ENCODE assay signal across 10 cellular contexts in genomic region chr2:190583507-190584337, GRCh38. TPM values are rescaled to one million over a fixed set of nuclear protein-coding genes. Genes with fewer than 3 reads are reported as not detected.
DNase-seq lines count a peak whose midpoint lies in the region; ATAC-seq and TF ChIP-seq lines count a peak whose summit lies in the region.
"Had no signal": no experiment of that assay in that cellular context is flagged by ENCODE, and none has a peak within 500 bp of the region (broad histone marks: within the 10 kb centered on the region; RNA-seq: fewer than 3 reads in every experiment).

No MANE protein-coding gene starts in this region.

- H3K79me2 ChIP-seq in hepatocyte, result no peaks in the 10 kb centered on the region

- ATAC-seq in GM18867 (IDR thresholded peaks at IDR 0.05; ENCODE audit: unreplicated experiment) (peak; percentile 69), GM21737 (IDR thresholded peaks at IDR 0.05; ENCODE audit: unreplicated experiment) (peak; percentile 68), HG03558 (IDR thresholded peaks at IDR 0.05; ENCODE audit: extremely low read depth, unreplicated experiment) (peak; percentile 70)

- H3K27ac ChIP-seq in hepatocyte (peak overlapping the region; percentile 71), ascending aorta (no peak overlapping the region)
- H3K27ac ChIP-seq in CD4-positive, alpha-beta memory T cell (ENCODE audit: low read depth, low read length), result no peak overlapping the region

- intact Hi-C loops in ascending aorta (cut with DNase I), result no loop called here
- intact Hi-C loops in CD4-positive, alpha-beta memory T cell (cut with micrococcal nuclease), result no loop called here

- no peak overlapping the region for H2AFZ ChIP-seq in hepatocyte

- H3K9me3 ChIP-seq in hepatocyte (ENCODE audit: low read depth) (no peaks in the 10 kb centered on the region), ascending aorta (no peaks in the 10 kb centered on the region)
- no peaks in the 10 kb centered on the region for H3K9me3 ChIP-seq in CD4-positive, alpha-beta memory T cell (ENCODE audit: control insufficient read depth in 1 of 2, low read length in 2 of 2)
- H3K9me3 ChIP-seq: MG63, sigmoid colon had no signal

- H4K20me1 ChIP-seq in hepatocyte (ENCODE audit: insufficient read depth, poor library complexity, severe bottlenecking), result no peaks in the 10 kb centered on the region

- no peaks in the 10 kb centered on the region for H3K27me3 Mint-ChIP-seq in CD4-positive, alpha-beta memory T cell

- H3K36me3 ChIP-seq in hepatocyte (replicated peaks; ENCODE audit: insufficient read depth, low read depth), result no peaks in the 10 kb centered on the region
- no peaks in the 10 kb centered on the region for H3K36me3 ChIP-seq in ascending aorta
- no peaks in the 10 kb centered on the region for H3K36me3 ChIP-seq in CD4-positive, alpha-beta memory T cell (ENCODE audit: insufficient read depth, low read length)
- H3K36me3 ChIP-seq: MG63, sigmoid colon had no signal

- H3K27ac Mint-ChIP-seq in CD4-positive, alpha-beta memory T cell, result no peak overlapping the region

- no peak overlapping the region for H3K4me2 ChIP-seq in hepatocyte

- 90% methylated on average over 4 of the region's 4 CpGs for WGBS in hepatocyte (ENCODE audit: low lambda C conversion rate, missing lambda C conversion rate)

- no peaks in the 10 kb centered on the region for H3K27me3 ChIP-seq in hepatocyte
- no peaks in the 10 kb centered on the region for H3K27me3 ChIP-seq in ascending aorta
- H3K27me3 ChIP-seq in CD4-positive, alpha-beta memory T cell (ENCODE audit: insufficient read depth, low read length), result no peaks in the 10 kb centered on the region
- H3K27me3 ChIP-seq: MG63, sigmoid colon had no signal

- CTCF ChIA-PET in CD4-positive, alpha-beta memory T cell (lab: Charles Lee; ENCODE audit: partially characterized antibody), result interaction anchor here (1.0 kb wide), 1 partner anchor 96 kb away, joined by 3 read pairs; no protein-coding TSS in a partner anchor

- no peak for DNase-seq in hepatocyte (ENCODE audit: low spot score)
- no peak for DNase-seq in NCI-H1436 treated with DMSO at 0.1 percent for 48 hours (lab: John Stamatoyannopoulos, UW)
- no peak for DNase-seq in NCI-H510A (lab: John Stamatoyannopoulos, UW)
- DNase-seq in ascending aorta (ENCODE audit: low spot score in 2 of 2), result no peak
- no peak for DNase-seq in CD4-positive, alpha-beta memory T cell
- DNase-seq: MG63, sigmoid colon had no signal

- H3K4me1 ChIP-seq in hepatocyte (ENCODE audit: insufficient read depth), result peaks cover 28% of the 10 kb centered on the region
- peaks cover 0 to under 1% of the 10 kb centered on the region in 2 donors for H3K4me1 ChIP-seq in ascending aorta
- H3K4me1 ChIP-seq in CD4-positive, alpha-beta memory T cell (ENCODE audit: insufficient read depth, low read length), result peaks cover 5% of the 10 kb centered on the region

- H3K4me3 ChIP-seq in hepatocyte (no peak overlapping the region), ascending aorta (no peak overlapping the region)
- H3K4me3 ChIP-seq in CD4-positive, alpha-beta memory T cell (ENCODE audit: low read length in 2 of 2), result no peak overlapping the region
- H3K4me3 ChIP-seq: MG63, sigmoid colon had no signal

- peaks cover 3 to 7% (median 5%) of the 10 kb centered on the region in 4 donors for H3K4me1 Mint-ChIP-seq in CD4-positive, alpha-beta memory T cell

- no peaks in the 10 kb centered on the region for H3K36me3 Mint-ChIP-seq in CD4-positive, alpha-beta memory T cell

- no peaks in the 10 kb centered on the region for H3K9me3 Mint-ChIP-seq in CD4-positive, alpha-beta memory T cell

- POLR2A ChIA-PET in CD4-positive, alpha-beta memory T cell (lab: Charles Lee; ENCODE audit: partially characterized antibody), result no interaction called here

- TF ChIP-seq CTCF in hepatocyte (IDR thresholded peaks at IDR 0.05; ENCODE audit: poor library complexity) (no peak), ascending aorta (IDR thresholded peaks at IDR 0.05) (no peak)

- H3K4me3 Mint-ChIP-seq in CD4-positive, alpha-beta memory T cell, result no peak overlapping the region

- H3K9me2 ChIP-seq in hepatocyte (replicated peaks; ENCODE audit: insufficient read depth), result no peaks in the 10 kb centered on the region

RNA-seq across cellular contexts. Expression of gene NEMP2, which starts 49.2 kb away (rescaled TPM):
- total RNA-seq in hepatocyte, result 8.1 and 9.9 TPM in 2 replicates
- 3.2 and 6.2 TPM in 2 replicates for polyA plus RNA-seq in hepatocyte
- total RNA-seq in ascending aorta, result 0.43 TPM
- 10 to 100 TPM; 20.7 to 21.2 TPM for total RNA-seq in CD4-positive, alpha-beta memory T cell
- polyA plus RNA-seq in CD4-positive, alpha-beta memory T cell, result 10 to 100 TPM; 10.9 to 11.9 TPM
